ENCODE assay signal across 23 cellular contexts in the genomic region with DNA sequence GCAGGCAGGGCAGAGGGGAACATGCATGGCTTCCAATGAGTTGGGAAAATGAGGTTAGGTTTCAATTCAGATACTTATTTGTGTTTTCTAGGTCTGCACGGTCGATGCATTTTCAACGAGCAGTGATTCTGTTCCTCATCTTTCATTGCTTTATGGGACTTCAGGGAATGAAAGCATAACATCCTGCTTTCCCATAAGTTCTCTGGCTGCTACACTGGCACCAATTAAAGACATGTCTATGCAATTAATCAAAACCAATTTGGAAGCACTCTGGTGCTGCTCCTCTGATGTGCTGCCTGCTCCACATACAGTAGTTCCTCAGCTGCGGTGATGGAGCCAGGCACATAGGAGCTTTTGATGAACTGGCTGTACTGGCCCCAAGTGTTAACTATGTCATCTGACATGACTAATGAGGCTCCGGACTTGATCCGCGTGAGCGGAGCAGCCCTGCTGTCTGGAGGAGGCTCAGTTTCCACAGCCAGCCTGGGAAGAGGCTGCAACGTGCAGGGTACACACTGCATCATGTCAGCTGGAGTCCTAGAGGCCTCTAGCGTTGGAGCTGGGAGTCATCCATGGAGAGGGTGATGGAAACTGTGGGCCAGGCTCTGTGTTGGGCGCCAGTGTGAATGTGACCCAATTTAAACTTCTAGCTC. TPM values are rescaled to one million over a fixed set of nuclear protein-coding genes. Genes with fewer than 3 reads are reported as not detected.
A peak's percentile ranks its signal among the peaks of the same experiment; 100 is the strongest.
DNase-seq lines count a peak whose midpoint lies in the region; ATAC-seq, FAIRE-seq and TF ChIP-seq lines count a peak whose summit lies in the region.
"Had no signal": no experiment of that assay in that cellular context is flagged by ENCODE, and none has a peak within 500 bp of the region (broad histone marks: within the 10 kb centered on the region; RNA-seq: fewer than 3 reads in every experiment).

No MANE protein-coding gene starts in this region.

- H3K4me3 ChIP-seq in BE2C (ENCODE audit: low read depth, low read length) (no peak overlapping the region), adipocyte (ENCODE audit: low read length) (peak overlapping the region; percentile 7), left lung (no peak overlapping the region)
- H3K4me3 ChIP-seq: HAP-1, hepatocyte, tibial artery had no signal

- H3K36me3 ChIP-seq in BE2C (no peaks in the 10 kb centered on the region), adipocyte (ENCODE audit: control insufficient read depth, insufficient read depth, low read length, severe bottlenecking) (no peaks in the 10 kb centered on the region), left lung (no peaks in the 10 kb centered on the region)
- H3K36me3 ChIP-seq: HAP-1, tibial artery had no signal

- H3K27ac ChIP-seq in left lung, result no peak overlapping the region
- H3K27ac ChIP-seq: hepatocyte, tibial artery had no signal

- DNase-seq in AG20443 (ENCODE audit: low spot score) (peak; percentile 35), BE2C (peak; percentile 16), adipocyte (ENCODE audit: low read depth) (no peak), left lung (no peak), DMS 273 treated with DMSO at 0.1 percent for 48 hours (lab: John Stamatoyannopoulos, UW) (no peak), NCI-H526 (lab: John Stamatoyannopoulos, UW) (no peak), frontal cortex (ENCODE audit: low spot score in 2 of 2) (no peak)
- DNase-seq: activated CD8-positive, alpha-beta memory T cell treated with anti-CD3 and anti-CD28 coated beads for 24 hours; activated naive CD4-positive, alpha-beta T cell treated with anti-CD3 and anti-CD28 coated beads, Interleukin-2, amount 10 ng/mL, durations not matched to agents 7 days and 5 days; activated T-cell treated with anti-CD3 and anti-CD28 coated beads, Interleukin-2, amount 50 U/mL, for 48 hours; effector memory CD4-positive, alpha-beta T cell; mammary epithelial cell; NCI-H1930; stimulated activated CD4-positive, alpha-beta T cell treated with anti-CD3 and anti-CD28 coated beads, Interleukin-2, amount 100 ng/mL, for 24 hours; stimulated activated naive CD4-positive, alpha-beta T cell treated with Interleukin-2 at 50 U/mL for 16 hours; T-helper 9 cell; tibial artery had no signal

- no peak for TF ChIP-seq CTCF in BE2C (IDR thresholded peaks at IDR 0.05; ENCODE audit: low read depth, low read length)
- TF ChIP-seq CTCF in left lung (IDR thresholded peaks at IDR 0.05), result no peak

- H3K27me3 ChIP-seq in BE2C (no peaks in the 10 kb centered on the region), adipocyte (replicated peaks; ENCODE audit: control insufficient read depth, insufficient read depth, low read length) (no peaks in the 10 kb centered on the region), left lung (no peaks in the 10 kb centered on the region)
- H3K27me3 ChIP-seq: hepatocyte, tibial artery had no signal

- H3K9ac ChIP-seq in adipocyte (ENCODE audit: low read length), result no peak overlapping the region

- peak; percentile 35 for ATAC-seq in left lung
- ATAC-seq: activated CD4-positive, CD25-positive, alpha-beta regulatory T cell treated with anti-CD3 and anti-CD28 coated beads, Interleukin-2, amount 50 U/mL, for 24 hours; SK-N-SH treated with all-trans-retinoic acid at 6 μM for 48 hours had no signal

- H3K9me3 ChIP-seq in BE2C (no peaks in the 10 kb centered on the region), adipocyte (ENCODE audit: control insufficient read depth, low read length) (no peaks in the 10 kb centered on the region), left lung (no peaks in the 10 kb centered on the region)
- H3K9me3 ChIP-seq: HAP-1, tibial artery had no signal

- intact Hi-C loops in left lung (cut with DNase I), result no loop called here

- H3K4me1 ChIP-seq in BE2C (peaks cover 21% of the 10 kb centered on the region), adipocyte (ENCODE audit: control insufficient read depth, insufficient read depth, low read length) (no peaks in the 10 kb centered on the region), left lung (no peaks in the 10 kb centered on the region)
- H3K4me1 ChIP-seq: tibial artery had no signal

- FAIRE-seq in frontal cortex (lab: Jason Lieb, UNC), result no peak
- FAIRE-seq: astrocyte, RCC 7860 had no signal

RNA-seq across cellular contexts. Expression of gene GVQW3, which starts 29.8 kb away (rescaled TPM):
- polyA plus RNA-seq in BE2C (2012; ENCODE audit: insufficient read depth, insufficient read length, low read depth), result 7.2 TPM
- 1 to 10 TPM; 1.4 to 2.9 TPM for total RNA-seq in left lung
- 16.3 TPM for total RNA-seq in frontal cortex

RNA-seq across cellular contexts. Expression of gene THAP12, which starts 30.0 kb away (rescaled TPM):
- polyA plus RNA-seq in BE2C (2012; ENCODE audit: insufficient read depth, insufficient read length, low read depth), result 67.9 TPM
- total RNA-seq in left lung (10 to 100 TPM; 27.1 to 35.6 TPM), frontal cortex (92.5 TPM)

RNA-seq across cellular contexts. Expression of gene EMSY, which starts 33.9 kb away (rescaled TPM):
- 11.8 TPM for polyA plus RNA-seq in BE2C (2012; ENCODE audit: insufficient read depth, insufficient read length, low read depth)
- total RNA-seq in left lung (10 to 100 TPM; 18.2 to 24.8 TPM), frontal cortex (28.9 TPM)

Comparison
In these comparisons a context has a peak if more than half of its experiments do, and no peak if none do; other contexts are left out.
1. DNase-seq: peak in AG20443 (single experiment) and BE2C (single experiment); none in adipocyte (single experiment), left lung (0 of 2), DMS 273 treated with DMSO at 0.1 percent for 48 hours (single experiment), NCI-H526 (0 of 2) and frontal cortex (0 of 2).